2 cellular contexts compared by ENCODE assay signal in the genomic region with DNA sequence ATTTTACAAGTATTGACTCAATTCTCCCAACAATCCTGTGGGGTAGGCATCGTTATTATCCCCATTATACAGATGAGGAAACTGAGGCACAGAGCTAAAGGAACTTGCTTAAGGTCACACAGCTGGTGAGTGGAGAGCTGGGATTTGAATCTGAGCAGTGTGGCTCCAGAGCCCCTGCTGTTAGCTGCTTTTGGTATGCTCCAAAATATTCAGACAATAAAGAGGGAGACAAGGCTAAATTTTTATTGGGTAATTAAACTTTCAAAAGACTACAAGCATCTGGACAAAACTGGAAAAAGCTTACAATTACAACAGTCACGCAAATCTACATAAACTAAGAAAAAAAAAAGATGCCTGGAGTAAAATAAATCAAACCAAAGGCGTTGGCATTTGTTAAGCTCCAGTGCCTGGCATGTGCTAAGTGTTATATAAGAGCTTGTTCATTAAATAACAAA.
A peak's percentile ranks its signal among the peaks of the same experiment; 100 is the strongest.
TF ChIP-seq lines count a peak whose summit lies in the region.

No MANE protein-coding gene starts in this region.

TF ChIP-seq in HEK293, 187 proteins besides CTCF, POLR2A, EP300 and RAD21:
- TF ChIP-seq, protein P1, sequence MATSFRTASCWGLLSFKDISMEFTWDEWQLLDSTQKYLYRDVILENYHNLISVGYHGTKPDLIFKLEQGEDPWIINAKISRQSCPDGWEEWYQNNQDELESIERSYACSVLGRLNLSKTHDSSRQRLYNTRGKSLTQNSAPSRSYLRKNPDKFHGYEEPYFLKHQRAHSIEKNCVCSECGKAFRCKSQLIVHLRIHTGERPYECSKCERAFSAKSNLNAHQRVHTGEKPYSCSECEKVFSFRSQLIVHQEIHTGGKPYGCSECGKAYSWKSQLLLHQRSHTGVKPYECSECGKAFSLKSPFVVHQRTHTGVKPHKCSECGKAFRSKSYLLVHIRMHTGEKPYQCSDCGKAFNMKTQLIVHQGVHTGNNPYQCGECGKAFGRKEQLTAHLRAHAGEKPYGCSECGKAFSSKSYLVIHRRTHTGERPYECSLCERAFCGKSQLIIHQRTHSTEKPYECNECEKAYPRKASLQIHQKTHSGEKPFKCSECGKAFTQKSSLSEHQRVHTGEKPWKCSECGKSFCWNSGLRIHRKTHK (tag by site-specific recombination; IDR thresholded peaks at IDR 0.05): no peak
- TF ChIP-seq ZNF830 (tag by site-specific recombination; IDR thresholded peaks at IDR 0.05; ENCODE audit: low read depth) (no peak), ZNF16 (tag by site-specific recombination; IDR thresholded peaks at IDR 0.05; ENCODE audit: low read depth) (no peak), OVOL3 (tag by site-specific recombination; IDR thresholded peaks at IDR 0.05) (no peak), ZNF211 (tag by site-specific recombination; IDR thresholded peaks at IDR 0.05; ENCODE audit: low read depth) (no peak), ZNF571 (tag by site-specific recombination; IDR thresholded peaks at IDR 0.05) (no peak), ZBTB20 (tag by site-specific recombination; IDR thresholded peaks at IDR 0.05) (no peak), SP3 (tag by site-specific recombination; IDR thresholded peaks at IDR 0.05) (no peak), ZNF596 (tag by site-specific recombination; IDR thresholded peaks at IDR 0.05) (no peak)
- TF ChIP-seq, protein P2, sequence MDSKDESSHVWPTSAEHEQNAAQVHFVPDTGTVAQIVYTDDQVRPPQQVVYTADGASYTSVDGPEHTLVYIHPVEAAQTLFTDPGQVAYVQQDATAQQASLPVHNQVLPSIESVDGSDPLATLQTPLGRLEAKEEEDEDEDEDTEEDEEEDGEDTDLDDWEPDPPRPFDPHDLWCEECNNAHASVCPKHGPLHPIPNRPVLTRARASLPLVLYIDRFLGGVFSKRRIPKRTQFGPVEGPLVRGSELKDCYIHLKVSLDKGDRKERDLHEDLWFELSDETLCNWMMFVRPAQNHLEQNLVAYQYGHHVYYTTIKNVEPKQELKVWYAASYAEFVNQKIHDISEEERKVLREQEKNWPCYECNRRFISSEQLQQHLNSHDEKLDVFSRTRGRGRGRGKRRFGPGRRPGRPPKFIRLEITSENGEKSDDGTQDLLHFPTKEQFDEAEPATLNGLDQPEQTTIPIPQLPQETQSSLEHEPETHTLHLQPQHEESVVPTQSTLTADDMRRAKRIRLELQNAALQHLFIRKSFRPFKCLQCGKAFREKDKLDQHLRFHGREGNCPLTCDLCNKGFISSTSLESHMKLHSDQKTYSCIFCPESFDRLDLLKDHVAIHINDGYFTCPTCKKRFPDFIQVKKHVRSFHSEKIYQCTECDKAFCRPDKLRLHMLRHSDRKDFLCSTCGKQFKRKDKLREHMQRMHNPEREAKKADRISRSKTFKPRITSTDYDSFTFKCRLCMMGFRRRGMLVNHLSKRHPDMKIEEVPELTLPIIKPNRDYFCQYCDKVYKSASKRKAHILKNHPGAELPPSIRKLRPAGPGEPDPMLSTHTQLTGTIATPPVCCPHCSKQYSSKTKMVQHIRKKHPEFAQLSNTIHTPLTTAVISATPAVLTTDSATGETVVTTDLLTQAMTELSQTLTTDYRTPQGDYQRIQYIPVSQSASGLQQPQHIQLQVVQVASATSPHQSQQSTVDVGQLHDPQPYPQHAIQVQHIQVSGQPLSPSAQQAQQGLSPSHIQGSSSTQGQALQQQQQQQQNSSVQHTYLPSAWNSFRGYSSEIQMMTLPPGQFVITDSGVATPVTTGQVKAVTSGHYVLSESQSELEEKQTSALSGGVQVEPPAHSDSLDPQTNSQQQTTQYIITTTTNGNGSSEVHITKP (tag by site-specific recombination; IDR thresholded peaks at IDR 0.05): peak; percentile 25
- TF ChIP-seq, protein P3, sequence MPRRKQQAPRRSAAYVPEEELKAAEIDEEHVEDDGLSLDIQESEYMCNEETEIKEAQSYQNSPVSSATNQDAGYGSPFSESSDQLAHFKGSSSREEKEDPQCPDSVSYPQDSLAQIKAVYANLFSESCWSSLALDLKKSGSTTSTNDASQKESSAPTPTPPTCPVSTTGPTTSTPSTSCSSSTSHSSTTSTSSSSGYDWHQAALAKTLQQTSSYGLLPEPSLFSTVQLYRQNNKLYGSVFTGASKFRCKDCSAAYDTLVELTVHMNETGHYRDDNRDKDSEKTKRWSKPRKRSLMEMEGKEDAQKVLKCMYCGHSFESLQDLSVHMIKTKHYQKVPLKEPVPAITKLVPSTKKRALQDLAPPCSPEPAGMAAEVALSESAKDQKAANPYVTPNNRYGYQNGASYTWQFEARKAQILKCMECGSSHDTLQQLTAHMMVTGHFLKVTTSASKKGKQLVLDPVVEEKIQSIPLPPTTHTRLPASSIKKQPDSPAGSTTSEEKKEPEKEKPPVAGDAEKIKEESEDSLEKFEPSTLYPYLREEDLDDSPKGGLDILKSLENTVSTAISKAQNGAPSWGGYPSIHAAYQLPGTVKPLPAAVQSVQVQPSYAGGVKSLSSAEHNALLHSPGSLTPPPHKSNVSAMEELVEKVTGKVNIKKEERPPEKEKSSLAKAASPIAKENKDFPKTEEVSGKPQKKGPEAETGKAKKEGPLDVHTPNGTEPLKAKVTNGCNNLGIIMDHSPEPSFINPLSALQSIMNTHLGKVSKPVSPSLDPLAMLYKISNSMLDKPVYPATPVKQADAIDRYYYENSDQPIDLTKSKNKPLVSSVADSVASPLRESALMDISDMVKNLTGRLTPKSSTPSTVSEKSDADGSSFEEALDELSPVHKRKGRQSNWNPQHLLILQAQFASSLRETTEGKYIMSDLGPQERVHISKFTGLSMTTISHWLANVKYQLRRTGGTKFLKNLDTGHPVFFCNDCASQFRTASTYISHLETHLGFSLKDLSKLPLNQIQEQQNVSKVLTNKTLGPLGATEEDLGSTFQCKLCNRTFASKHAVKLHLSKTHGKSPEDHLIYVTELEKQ (tag by site-specific recombination; IDR thresholded peaks at IDR 0.05; ENCODE audit: borderline replicate concordance): no peak
- TF ChIP-seq, protein P4, sequence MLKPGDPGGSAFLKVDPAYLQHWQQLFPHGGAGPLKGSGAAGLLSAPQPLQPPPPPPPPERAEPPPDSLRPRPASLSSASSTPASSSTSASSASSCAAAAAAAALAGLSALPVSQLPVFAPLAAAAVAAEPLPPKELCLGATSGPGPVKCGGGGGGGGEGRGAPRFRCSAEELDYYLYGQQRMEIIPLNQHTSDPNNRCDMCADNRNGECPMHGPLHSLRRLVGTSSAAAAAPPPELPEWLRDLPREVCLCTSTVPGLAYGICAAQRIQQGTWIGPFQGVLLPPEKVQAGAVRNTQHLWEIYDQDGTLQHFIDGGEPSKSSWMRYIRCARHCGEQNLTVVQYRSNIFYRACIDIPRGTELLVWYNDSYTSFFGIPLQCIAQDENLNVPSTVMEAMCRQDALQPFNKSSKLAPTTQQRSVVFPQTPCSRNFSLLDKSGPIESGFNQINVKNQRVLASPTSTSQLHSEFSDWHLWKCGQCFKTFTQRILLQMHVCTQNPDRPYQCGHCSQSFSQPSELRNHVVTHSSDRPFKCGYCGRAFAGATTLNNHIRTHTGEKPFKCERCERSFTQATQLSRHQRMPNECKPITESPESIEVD (tag by site-specific recombination; IDR thresholded peaks at IDR 0.05): 0 out of 2 replicates have a peak, but pooled peaks have one; percentile 41

TF ChIP-seq in SK-N-SH, 30 proteins besides CTCF, POLR2A, EP300 and RAD21 (continued from another document):
- TF ChIP-seq RXRA (IDR thresholded peaks at IDR 0.05; ENCODE audit: borderline replicate concordance, low read depth) (no peak), ELF1 (IDR thresholded peaks at IDR 0.05) (no peak), TCF12 (IDR thresholded peaks at IDR 0.05) (no peak), SIN3A (IDR thresholded peaks at IDR 0.05; ENCODE audit: borderline replicate concordance, low read depth, low read length) (no peak), YY1 (IDR thresholded peaks at IDR 0.05; ENCODE audit: low read depth) (no peak), JUND (IDR thresholded peaks at IDR 0.05) (no peak), FOXM1 (IDR thresholded peaks at IDR 0.05; ENCODE audit: low read depth) (no peak), SMC3 (IDR thresholded peaks at IDR 0.05; ENCODE audit: low read depth, low read length) (no peak), RCOR1 (IDR thresholded peaks at IDR 0.05; ENCODE audit: low read length) (no peak), GABPA (IDR thresholded peaks at IDR 0.05; ENCODE audit: low read depth) (no peak), MEF2A (IDR thresholded peaks at IDR 0.05; ENCODE audit: borderline replicate concordance, low read depth) (no peak), POLR2AphosphoS5 (IDR thresholded peaks at IDR 0.05; ENCODE audit: low read depth, low read length) (no peak), FOSL2 (IDR thresholded peaks at IDR 0.05; ENCODE audit: borderline replicate concordance, low read depth) (no peak), GATA2 (CRISPR knock-in tag; IDR thresholded peaks at IDR 0.05) (no peak)
- TF ChIP-seq, protein P5, sequence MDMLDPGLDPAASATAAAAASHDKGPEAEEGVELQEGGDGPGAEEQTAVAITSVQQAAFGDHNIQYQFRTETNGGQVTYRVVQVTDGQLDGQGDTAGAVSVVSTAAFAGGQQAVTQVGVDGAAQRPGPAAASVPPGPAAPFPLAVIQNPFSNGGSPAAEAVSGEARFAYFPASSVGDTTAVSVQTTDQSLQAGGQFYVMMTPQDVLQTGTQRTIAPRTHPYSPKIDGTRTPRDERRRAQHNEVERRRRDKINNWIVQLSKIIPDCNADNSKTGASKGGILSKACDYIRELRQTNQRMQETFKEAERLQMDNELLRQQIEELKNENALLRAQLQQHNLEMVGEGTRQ (IDR thresholded peaks at IDR 0.05; ENCODE audit: borderline replicate concordance, low read depth, low read length): no peak
- TF ChIP-seq, protein P6, sequence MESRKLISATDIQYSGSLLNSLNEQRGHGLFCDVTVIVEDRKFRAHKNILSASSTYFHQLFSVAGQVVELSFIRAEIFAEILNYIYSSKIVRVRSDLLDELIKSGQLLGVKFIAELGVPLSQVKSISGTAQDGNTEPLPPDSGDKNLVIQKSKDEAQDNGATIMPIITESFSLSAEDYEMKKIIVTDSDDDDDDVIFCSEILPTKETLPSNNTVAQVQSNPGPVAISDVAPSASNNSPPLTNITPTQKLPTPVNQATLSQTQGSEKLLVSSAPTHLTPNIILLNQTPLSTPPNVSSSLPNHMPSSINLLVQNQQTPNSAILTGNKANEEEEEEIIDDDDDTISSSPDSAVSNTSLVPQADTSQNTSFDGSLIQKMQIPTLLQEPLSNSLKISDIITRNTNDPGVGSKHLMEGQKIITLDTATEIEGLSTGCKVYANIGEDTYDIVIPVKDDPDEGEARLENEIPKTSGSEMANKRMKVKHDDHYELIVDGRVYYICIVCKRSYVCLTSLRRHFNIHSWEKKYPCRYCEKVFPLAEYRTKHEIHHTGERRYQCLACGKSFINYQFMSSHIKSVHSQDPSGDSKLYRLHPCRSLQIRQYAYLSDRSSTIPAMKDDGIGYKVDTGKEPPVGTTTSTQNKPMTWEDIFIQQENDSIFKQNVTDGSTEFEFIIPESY (IDR thresholded peaks at IDR 0.05; ENCODE audit: borderline replicate concordance, low read depth): no peak
- TF ChIP-seq, protein P7, sequence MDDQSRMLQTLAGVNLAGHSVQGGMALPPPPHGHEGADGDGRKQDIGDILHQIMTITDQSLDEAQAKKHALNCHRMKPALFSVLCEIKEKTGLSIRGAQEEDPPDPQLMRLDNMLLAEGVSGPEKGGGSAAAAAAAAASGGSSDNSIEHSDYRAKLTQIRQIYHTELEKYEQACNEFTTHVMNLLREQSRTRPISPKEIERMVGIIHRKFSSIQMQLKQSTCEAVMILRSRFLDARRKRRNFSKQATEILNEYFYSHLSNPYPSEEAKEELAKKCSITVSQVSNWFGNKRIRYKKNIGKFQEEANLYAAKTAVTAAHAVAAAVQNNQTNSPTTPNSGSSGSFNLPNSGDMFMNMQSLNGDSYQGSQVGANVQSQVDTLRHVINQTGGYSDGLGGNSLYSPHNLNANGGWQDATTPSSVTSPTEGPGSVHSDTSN (IDR thresholded peaks at IDR 0.05): no peak
- TF ChIP-seq, protein P8, sequence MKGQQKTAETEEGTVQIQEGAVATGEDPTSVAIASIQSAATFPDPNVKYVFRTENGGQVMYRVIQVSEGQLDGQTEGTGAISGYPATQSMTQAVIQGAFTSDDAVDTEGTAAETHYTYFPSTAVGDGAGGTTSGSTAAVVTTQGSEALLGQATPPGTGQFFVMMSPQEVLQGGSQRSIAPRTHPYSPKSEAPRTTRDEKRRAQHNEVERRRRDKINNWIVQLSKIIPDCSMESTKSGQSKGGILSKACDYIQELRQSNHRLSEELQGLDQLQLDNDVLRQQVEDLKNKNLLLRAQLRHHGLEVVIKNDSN (IDR thresholded peaks at IDR 0.05; ENCODE audit: borderline replicate concordance, low read depth): no peak
